In the genomic region with DNA sequence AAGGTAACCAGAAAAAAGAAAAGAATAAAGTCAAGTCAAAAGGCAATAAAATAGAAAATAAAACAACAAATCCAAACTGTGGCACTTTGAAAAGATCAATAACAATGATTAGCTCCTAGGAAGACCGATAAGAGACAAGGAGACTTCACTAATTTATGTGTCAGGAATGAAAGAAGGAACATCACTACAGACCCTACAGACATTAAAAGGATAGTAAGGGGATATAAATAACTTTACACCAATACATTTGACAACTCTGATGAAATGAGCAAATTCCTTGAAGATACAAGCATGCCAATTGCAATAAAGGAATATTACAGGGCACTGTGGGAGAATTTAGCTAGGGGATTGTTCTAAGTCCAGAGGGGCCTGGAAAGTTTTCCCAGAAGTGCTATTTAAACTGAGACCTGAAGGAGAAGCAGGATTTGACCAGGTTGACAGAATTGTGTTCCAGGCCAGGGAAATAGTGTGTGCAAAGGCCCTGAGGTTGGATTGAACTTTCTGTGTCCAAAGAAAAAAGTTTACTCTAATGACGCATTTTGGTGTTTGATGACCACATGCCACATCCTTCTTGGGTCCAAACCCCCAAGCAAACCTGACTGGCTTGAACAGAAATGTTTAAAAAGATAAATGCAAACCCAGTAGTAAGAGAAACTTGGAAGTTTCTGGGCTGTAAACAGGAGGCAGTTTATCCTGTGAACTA, we compare ENCODE assay signal across 2 cellular contexts.
TF ChIP-seq lines count a peak whose summit lies in the region.

No MANE protein-coding gene starts in this region.

TF ChIP-seq in HEK293, 187 proteins besides CTCF, POLR2A, EP300 and RAD21:
- TF ChIP-seq KLF1 (tag by site-specific recombination; IDR thresholded peaks at IDR 0.05) (no peak), TRIM28 (IDR thresholded peaks at IDR 0.05; ENCODE audit: borderline replicate concordance, low read length) (peak; percentile 72; the same call in 1 of the 2 replicates), SETDB1 (IDR thresholded peaks at IDR 0.05; ENCODE audit: insufficient read length, low read length) (peak; percentile 92), ZNF670 (tag by site-specific recombination; IDR thresholded peaks at IDR 0.05; ENCODE audit: low read depth) (no peak), ZNF610 (tag by site-specific recombination; IDR thresholded peaks at IDR 0.05; ENCODE audit: borderline replicate concordance) (peak; percentile 66; the same call in 1 of the 2 replicates), ZNF560 (tag by site-specific recombination; IDR thresholded peaks at IDR 0.05; ENCODE audit: borderline replicate concordance) (no peak), ZBTB7A (tag by site-specific recombination; IDR thresholded peaks at IDR 0.05; ENCODE audit: low read depth) (no peak), ZNF544 (tag by site-specific recombination; IDR thresholded peaks at IDR 0.05) (no peak), ZEB2 (tag by site-specific recombination; IDR thresholded peaks at IDR 0.05) (no peak), ZNF138 (tag by site-specific recombination; IDR thresholded peaks at IDR 0.05; ENCODE audit: borderline replicate concordance) (no peak), ZNF623 (tag by site-specific recombination; IDR thresholded peaks at IDR 0.05) (peak; percentile 89), GLIS2 (tag by site-specific recombination; IDR thresholded peaks at IDR 0.05) (no peak), ZNF624 (tag by site-specific recombination; IDR thresholded peaks at IDR 0.05) (no peak), ZNF473 (tag by site-specific recombination; IDR thresholded peaks at IDR 0.05) (no peak), ZNF548 (tag by site-specific recombination; IDR thresholded peaks at IDR 0.05) (no peak), HOXC10 (CRISPR knock-in tag; IDR thresholded peaks at IDR 0.05) (no peak)
- TF ChIP-seq, protein P1, sequence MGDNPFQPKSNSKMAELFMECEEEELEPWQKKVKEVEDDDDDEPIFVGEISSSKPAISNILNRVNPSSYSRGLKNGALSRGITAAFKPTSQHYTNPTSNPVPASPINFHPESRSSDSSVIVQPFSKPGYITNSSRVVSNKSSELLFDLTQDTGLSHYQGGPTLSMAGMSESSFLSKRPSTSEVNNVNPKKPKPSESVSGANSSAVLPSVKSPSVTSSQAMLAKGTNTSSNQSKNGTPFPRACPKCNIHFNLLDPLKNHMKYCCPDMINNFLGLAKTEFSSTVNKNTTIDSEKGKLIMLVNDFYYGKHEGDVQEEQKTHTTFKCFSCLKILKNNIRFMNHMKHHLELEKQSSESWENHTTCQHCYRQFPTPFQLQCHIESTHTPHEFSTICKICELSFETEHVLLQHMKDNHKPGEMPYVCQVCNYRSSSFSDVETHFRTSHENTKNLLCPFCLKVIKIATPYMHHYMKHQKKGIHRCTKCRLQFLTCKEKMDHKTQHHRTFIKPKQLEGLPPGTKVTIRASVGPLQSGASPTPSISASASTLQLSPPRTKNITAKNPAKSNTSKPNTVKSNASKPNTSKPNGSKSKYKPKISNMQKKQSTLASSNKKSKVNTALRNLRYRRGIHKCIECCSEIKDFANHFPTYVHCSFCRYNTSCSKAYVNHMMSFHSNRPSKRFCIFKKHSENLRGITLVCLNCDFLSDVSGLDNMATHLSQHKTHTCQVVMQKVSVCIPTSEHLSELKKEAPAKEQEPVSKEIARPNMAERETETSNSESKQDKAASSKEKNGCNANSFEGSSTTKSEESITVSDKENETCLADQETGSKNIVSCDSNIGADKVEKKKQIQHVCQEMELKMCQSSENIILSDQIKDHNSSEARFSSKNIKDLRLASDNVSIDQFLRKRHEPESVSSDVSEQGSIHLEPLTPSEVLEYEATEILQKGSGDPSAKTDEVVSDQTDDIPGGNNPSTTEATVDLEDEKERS (tag by site-specific recombination; IDR thresholded peaks at IDR 0.05) = peak; percentile 55
- TF ChIP-seq, protein P2, sequence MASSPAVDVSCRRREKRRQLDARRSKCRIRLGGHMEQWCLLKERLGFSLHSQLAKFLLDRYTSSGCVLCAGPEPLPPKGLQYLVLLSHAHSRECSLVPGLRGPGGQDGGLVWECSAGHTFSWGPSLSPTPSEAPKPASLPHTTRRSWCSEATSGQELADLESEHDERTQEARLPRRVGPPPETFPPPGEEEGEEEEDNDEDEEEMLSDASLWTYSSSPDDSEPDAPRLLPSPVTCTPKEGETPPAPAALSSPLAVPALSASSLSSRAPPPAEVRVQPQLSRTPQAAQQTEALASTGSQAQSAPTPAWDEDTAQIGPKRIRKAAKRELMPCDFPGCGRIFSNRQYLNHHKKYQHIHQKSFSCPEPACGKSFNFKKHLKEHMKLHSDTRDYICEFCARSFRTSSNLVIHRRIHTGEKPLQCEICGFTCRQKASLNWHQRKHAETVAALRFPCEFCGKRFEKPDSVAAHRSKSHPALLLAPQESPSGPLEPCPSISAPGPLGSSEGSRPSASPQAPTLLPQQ (tag by site-specific recombination; IDR thresholded peaks at IDR 0.05) = no peak

TF ChIP-seq in K562, 482 proteins besides CTCF, POLR2A, EP300 and RAD21:
- TF ChIP-seq RUNX1 (IDR thresholded peaks at IDR 0.05; ENCODE audit: low read depth) (no peak), KDM1A (IDR thresholded peaks at IDR 0.05) (0 out of 4 replicates have a peak, but pooled peaks of 1 of the 2 experiments have one; percentile 15), BCOR (IDR thresholded peaks at IDR 0.05) (peak; percentile 59), RBM25 (IDR thresholded peaks at IDR 0.05; ENCODE audit: low read depth, low read length, severe bottlenecking) (peak; percentile 97), SMAD3 (CRISPR knock-in tag; conservative IDR thresholded peaks at IDR 0.05) (no peak)
